In genomic region chr10:69861251-69862240, GRCh38 we compare ENCODE assay signal across 1 cellular context.
TF ChIP-seq lines count a peak whose summit lies in the region.

No MANE protein-coding gene starts in this region.

TF ChIP-seq in HEK293, 187 proteins besides CTCF, POLR2A, EP300 and RAD21 (continued from another document and continues in another):
- no peak for TF ChIP-seq PRDM2 (tag by site-specific recombination; IDR thresholded peaks at IDR 0.05; ENCODE audit: borderline replicate concordance)
- TF ChIP-seq ZNF677 (tag by site-specific recombination; IDR thresholded peaks at IDR 0.05) = no peak
- TF ChIP-seq MEIS1 (CRISPR knock-in tag; IDR thresholded peaks at IDR 0.05; ENCODE audit: borderline replicate concordance) = no peak
- no peak for TF ChIP-seq ZNF174 (tag by site-specific recombination; IDR thresholded peaks at IDR 0.05)
- TF ChIP-seq AEBP2 (tag by site-specific recombination; IDR thresholded peaks at IDR 0.05; ENCODE audit: borderline replicate concordance) = no peak
- TF ChIP-seq ZNF660 (tag by site-specific recombination; IDR thresholded peaks at IDR 0.05) = peak; percentile 66; the same call in 1 of the 2 replicates
- TF ChIP-seq ZNF175 (tag by site-specific recombination; IDR thresholded peaks at IDR 0.05) = no peak
- no peak for TF ChIP-seq ZNF837 (tag by site-specific recombination; IDR thresholded peaks at IDR 0.05)
- no peak for TF ChIP-seq ZNF48 (tag by site-specific recombination; IDR thresholded peaks at IDR 0.05)
- no peak for TF ChIP-seq ZNF223 (tag by site-specific recombination; IDR thresholded peaks at IDR 0.05)
- TF ChIP-seq RBAK (tag by site-specific recombination; IDR thresholded peaks at IDR 0.05) = no peak
- 0 out of 2 replicates have a peak, but pooled peaks have one; percentile 19 for TF ChIP-seq ZNF394 (tag by site-specific recombination; IDR thresholded peaks at IDR 0.05; ENCODE audit: borderline replicate concordance)
- TF ChIP-seq, protein P1, sequence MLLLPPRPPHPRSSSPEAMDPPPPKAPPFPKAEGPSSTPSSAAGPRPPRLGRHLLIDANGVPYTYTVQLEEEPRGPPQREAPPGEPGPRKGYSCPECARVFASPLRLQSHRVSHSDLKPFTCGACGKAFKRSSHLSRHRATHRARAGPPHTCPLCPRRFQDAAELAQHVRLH (tag by site-specific recombination; IDR thresholded peaks at IDR 0.05) = no peak
- no peak for TF ChIP-seq ZNF707 (tag by site-specific recombination; IDR thresholded peaks at IDR 0.05)
- no peak for TF ChIP-seq ZNF785 (tag by site-specific recombination; IDR thresholded peaks at IDR 0.05)
- TF ChIP-seq ZNF621 (tag by site-specific recombination; IDR thresholded peaks at IDR 0.05) = no peak
- no peak for TF ChIP-seq ZBTB48 (tag by site-specific recombination; IDR thresholded peaks at IDR 0.05)
- TF ChIP-seq ZNF561 (tag by site-specific recombination; IDR thresholded peaks at IDR 0.05; ENCODE audit: borderline replicate concordance) = no peak
- no peak for TF ChIP-seq ZNF843 (tag by site-specific recombination; IDR thresholded peaks at IDR 0.05)
- peak; percentile 85 for TF ChIP-seq ZBTB6 (tag by site-specific recombination; IDR thresholded peaks at IDR 0.05)
- no peak for TF ChIP-seq ZNF501 (tag by site-specific recombination; IDR thresholded peaks at IDR 0.05)
- peak; percentile 18; the same call in 1 of the 2 replicates for TF ChIP-seq ZNF24 (tag by site-specific recombination; IDR thresholded peaks at IDR 0.05)
- TF ChIP-seq ZNF324 (tag by site-specific recombination; IDR thresholded peaks at IDR 0.05) = peak; percentile 68; the same call in 1 of the 2 replicates
- TF ChIP-seq ZNF514 (tag by site-specific recombination; IDR thresholded peaks at IDR 0.05) = no peak
- TF ChIP-seq ZNF214 (tag by site-specific recombination; IDR thresholded peaks at IDR 0.05; ENCODE audit: borderline replicate concordance) = no peak
- TF ChIP-seq ZNF76 (tag by site-specific recombination; IDR thresholded peaks at IDR 0.05; ENCODE audit: borderline replicate concordance, low read depth) = no peak
- peak; percentile 65; the same call in 1 of the 2 replicates for TF ChIP-seq SP7 (tag by site-specific recombination; IDR thresholded peaks at IDR 0.05)
- no peak for TF ChIP-seq SCRT2 (tag by site-specific recombination; IDR thresholded peaks at IDR 0.05)
- TF ChIP-seq PATZ1 (tag by site-specific recombination; IDR thresholded peaks at IDR 0.05) = no peak
- TF ChIP-seq ZNF354C (tag by site-specific recombination; IDR thresholded peaks at IDR 0.05; ENCODE audit: borderline replicate concordance, low read depth) = no peak
- TF ChIP-seq ZNF830 (tag by site-specific recombination; IDR thresholded peaks at IDR 0.05; ENCODE audit: low read depth) = no peak
- TF ChIP-seq KLF10 (tag by site-specific recombination; IDR thresholded peaks at IDR 0.05) = no peak
- TF ChIP-seq ZXDB (tag by site-specific recombination; IDR thresholded peaks at IDR 0.05) = no peak
- no peak for TF ChIP-seq ZNF248 (tag by site-specific recombination; IDR thresholded peaks at IDR 0.05)
- TF ChIP-seq ZNF776 (tag by site-specific recombination; IDR thresholded peaks at IDR 0.05; ENCODE audit: borderline replicate concordance) = no peak
- no peak for TF ChIP-seq ZNF16 (tag by site-specific recombination; IDR thresholded peaks at IDR 0.05; ENCODE audit: low read depth)
- TF ChIP-seq ZNF488 (tag by site-specific recombination; IDR thresholded peaks at IDR 0.05) = no peak
- no peak for TF ChIP-seq ZNF645 (tag by site-specific recombination; IDR thresholded peaks at IDR 0.05)
- no peak for TF ChIP-seq REPIN1 (tag by site-specific recombination; IDR thresholded peaks at IDR 0.05; ENCODE audit: low read depth)
- TF ChIP-seq ZNF433 (tag by site-specific recombination; IDR thresholded peaks at IDR 0.05; ENCODE audit: low read depth) = no peak
- no peak for TF ChIP-seq ZSCAN30 (tag by site-specific recombination; IDR thresholded peaks at IDR 0.05)
- TF ChIP-seq ZNF18 (tag by site-specific recombination; IDR thresholded peaks at IDR 0.05) = peak; percentile 40; the same call in 1 of the 2 replicates
- no peak for TF ChIP-seq ZBTB1 (tag by site-specific recombination; IDR thresholded peaks at IDR 0.05)
- peak; percentile 67; the same call in 1 of the 2 replicates for TF ChIP-seq ZNF10 (tag by site-specific recombination; IDR thresholded peaks at IDR 0.05)
- TF ChIP-seq ZNF404 (tag by site-specific recombination; IDR thresholded peaks at IDR 0.05) = no peak
- TF ChIP-seq ZNF571 (tag by site-specific recombination; IDR thresholded peaks at IDR 0.05) = no peak
- TF ChIP-seq, protein P2, sequence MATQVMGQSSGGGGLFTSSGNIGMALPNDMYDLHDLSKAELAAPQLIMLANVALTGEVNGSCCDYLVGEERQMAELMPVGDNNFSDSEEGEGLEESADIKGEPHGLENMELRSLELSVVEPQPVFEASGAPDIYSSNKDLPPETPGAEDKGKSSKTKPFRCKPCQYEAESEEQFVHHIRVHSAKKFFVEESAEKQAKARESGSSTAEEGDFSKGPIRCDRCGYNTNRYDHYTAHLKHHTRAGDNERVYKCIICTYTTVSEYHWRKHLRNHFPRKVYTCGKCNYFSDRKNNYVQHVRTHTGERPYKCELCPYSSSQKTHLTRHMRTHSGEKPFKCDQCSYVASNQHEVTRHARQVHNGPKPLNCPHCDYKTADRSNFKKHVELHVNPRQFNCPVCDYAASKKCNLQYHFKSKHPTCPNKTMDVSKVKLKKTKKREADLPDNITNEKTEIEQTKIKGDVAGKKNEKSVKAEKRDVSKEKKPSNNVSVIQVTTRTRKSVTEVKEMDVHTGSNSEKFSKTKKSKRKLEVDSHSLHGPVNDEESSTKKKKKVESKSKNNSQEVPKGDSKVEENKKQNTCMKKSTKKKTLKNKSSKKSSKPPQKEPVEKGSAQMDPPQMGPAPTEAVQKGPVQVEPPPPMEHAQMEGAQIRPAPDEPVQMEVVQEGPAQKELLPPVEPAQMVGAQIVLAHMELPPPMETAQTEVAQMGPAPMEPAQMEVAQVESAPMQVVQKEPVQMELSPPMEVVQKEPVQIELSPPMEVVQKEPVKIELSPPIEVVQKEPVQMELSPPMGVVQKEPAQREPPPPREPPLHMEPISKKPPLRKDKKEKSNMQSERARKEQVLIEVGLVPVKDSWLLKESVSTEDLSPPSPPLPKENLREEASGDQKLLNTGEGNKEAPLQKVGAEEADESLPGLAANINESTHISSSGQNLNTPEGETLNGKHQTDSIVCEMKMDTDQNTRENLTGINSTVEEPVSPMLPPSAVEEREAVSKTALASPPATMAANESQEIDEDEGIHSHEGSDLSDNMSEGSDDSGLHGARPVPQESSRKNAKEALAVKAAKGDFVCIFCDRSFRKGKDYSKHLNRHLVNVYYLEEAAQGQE (tag by site-specific recombination; IDR thresholded peaks at IDR 0.05) = no peak
- no peak for TF ChIP-seq PRDM1 (tag by site-specific recombination; IDR thresholded peaks at IDR 0.05)
- no peak for TF ChIP-seq ZBTB20 (tag by site-specific recombination; IDR thresholded peaks at IDR 0.05)
